Comparison of ENCODE assay signal across 17 cellular contexts in the genomic region with DNA sequence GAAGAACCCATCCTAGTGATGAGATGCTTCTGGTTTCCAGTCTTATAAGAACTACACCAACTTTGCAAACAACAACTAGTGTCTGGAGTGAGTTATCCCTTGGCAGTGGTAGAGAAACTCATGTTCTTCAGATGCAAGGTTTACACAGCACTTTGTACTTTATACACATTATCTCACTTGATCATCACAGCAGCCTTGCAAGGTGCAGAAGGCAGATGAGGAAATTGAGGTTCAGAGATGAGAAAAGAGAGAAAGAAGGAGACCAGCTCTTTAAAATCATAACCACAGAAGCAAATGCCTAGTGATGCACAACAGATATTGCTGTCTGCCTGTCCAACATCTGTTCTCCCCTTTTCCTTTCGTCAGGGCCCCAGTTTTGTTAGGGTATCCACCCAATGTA. TPM values are rescaled to one million over a fixed set of nuclear protein-coding genes. Genes with fewer than 3 reads are reported as not detected.
A peak's percentile ranks its signal among the peaks of the same experiment; 100 is the strongest.
DNase-seq lines count a peak whose midpoint lies in the region; ATAC-seq, FAIRE-seq and TF ChIP-seq lines count a peak whose summit lies in the region.
"Had no signal": no experiment of that assay in that cellular context is flagged by ENCODE, and none has a peak within 500 bp of the region (broad histone marks: within the 10 kb centered on the region; RNA-seq: fewer than 3 reads in every experiment).

No MANE protein-coding gene starts in this region.

- peaks cover 51% of the 10 kb centered on the region for H3K4me1 ChIP-seq in Loucy (ENCODE audit: insufficient read depth, low read length, poor library complexity, severe bottlenecking)
- H3K4me1 ChIP-seq in GM12878 (ENCODE audit: control insufficient read depth, insufficient read depth, low read length) = peaks cover 59% of the 10 kb centered on the region
- H3K4me1 ChIP-seq in kidney (ENCODE audit: control insufficient read depth in 1 of 2, insufficient read depth in 1 of 2, low read depth in 1 of 2, low read length in 2 of 2) = no peaks in the 10 kb centered on the region
- H3K4me1 ChIP-seq: right atrium auricular region had no signal

- peaks cover 11% of the 10 kb centered on the region; the same call in 1 of the 2 replicates for H3F3A ChIP-seq in Loucy (ENCODE audit: low read depth)

- no peak overlapping the region; the same call in 1 of the 2 replicates for H3K27ac ChIP-seq in GM12878 (ENCODE audit: control insufficient read depth, insufficient read depth)
- no peak overlapping the region for H3K27ac ChIP-seq in kidney (ENCODE audit: low read depth in 2 of 2, low read length in 2 of 2)
- H3K27ac ChIP-seq: C4-2B, left ventricle myocardium inferior, right atrium auricular region, tibial artery had no signal

- no peak for TF ChIP-seq RAD21 in GM12878 (IDR thresholded peaks at IDR 0.05; ENCODE audit: insufficient read depth, low read depth, low read length)

- H2AFZ ChIP-seq in Loucy (ENCODE audit: low read length) = no peak overlapping the region
- no peak overlapping the region for H2AFZ ChIP-seq in GM12878 (ENCODE audit: control insufficient read depth, low read depth, low read length)
- H2AFZ ChIP-seq: GM23338 had no signal

- TF ChIP-seq EP300 in GM12878 (IDR thresholded peaks at IDR 0.05; ENCODE audit: borderline replicate concordance in 1 of 2, control insufficient read depth in 1 of 2, low read depth in 2 of 2, low read length in 2 of 2) = no peak

- FAIRE-seq in GM12878 (lab: Jason Lieb, UNC) = no peak
- no peak for FAIRE-seq in kidney (lab: Jason Lieb, UNC)

- in situ Hi-C loops in GM12878 (cut with MboI) = no loop called here

- intact Hi-C loops in activated naive CD4-positive, alpha-beta T cell treated with anti-CD3 and anti-CD28 coated beads for 36 hours (cut with micrococcal nuclease) = loop anchor here (1.0 kb wide), 1 partner anchor 39 kb away; no protein-coding TSS in a partner anchor
- intact Hi-C loops in GM12878 (cut with micrococcal nuclease; ENCODE audit: unreplicated experiment) (no loop called here), kidney (cut with DNase I) (no loop called here)

- WGBS in GM12878 (ENCODE audit: insufficient coverage, insufficient replicate concordance, low lambda C conversion rate, missing lambda C conversion rate) = 0% methylated on average over 1 of the region's 1 CpG

- H4K20me1 ChIP-seq in Loucy (ENCODE audit: insufficient read depth, low read length, poor library complexity, severe bottlenecking) (no peaks in the 10 kb centered on the region), GM12878 (ENCODE audit: control insufficient read depth, insufficient read depth) (no peaks in the 10 kb centered on the region)

- RAD21 ChIA-PET in GM12878 (lab: Charles Lee; ENCODE audit: unreplicated experiment) = no interaction called here

- POLR2A ChIA-PET in GM12878 (lab: Charles Lee) = no interaction called here

- SMC1A ChIA-PET in GM12878 (lab: Charles Lee; ENCODE audit: uncharacterized antibody, unreplicated experiment) = no interaction called here

- H3K27me3 ChIP-seq in Loucy (ENCODE audit: insufficient read depth, low read length, poor library complexity, severe bottlenecking) = no peaks in the 10 kb centered on the region
- H3K27me3 ChIP-seq in GM12878 (replicated peaks in 1 of 2; ENCODE audit: control insufficient read depth in 2 of 2, insufficient read depth in 2 of 2, low read length in 1 of 2) = no peaks in the 10 kb centered on the region
- H3K27me3 ChIP-seq: right atrium auricular region, tibial artery had no signal

- no peak overlapping the region for H3K4me3 Mint-ChIP-seq in activated naive CD4-positive, alpha-beta T cell treated with anti-CD3 and anti-CD28 coated beads for 36 hours
- peak overlapping the region in 1 of 2 donors; percentile 13 for H3K4me3 Mint-ChIP-seq in stimulated activated naive B cell treated with anti-CD40 and anti-IgM and Interleukin-4, amounts not matched to agents 10 μg/mL and 1 μg/mL and 100 μg/mL, for 72 hours
- H3K4me3 Mint-ChIP-seq: GM23338 had no signal

- H3K27me3 Mint-ChIP-seq in activated naive CD4-positive, alpha-beta T cell treated with anti-CD3 and anti-CD28 coated beads for 36 hours (ENCODE audit: low read depth) = no peaks in the 10 kb centered on the region
- no peaks in the 10 kb centered on the region for H3K27me3 Mint-ChIP-seq in stimulated activated naive B cell treated with anti-CD40 and anti-IgM and Interleukin-4, amounts not matched to agents 10 μg/mL and 1 μg/mL and 100 μg/mL, for 72 hours

- TF ChIP-seq CTCF in Loucy (conservative IDR thresholded peaks at IDR 0.05; ENCODE audit: low read length) = no peak
- no peak for TF ChIP-seq CTCF in GM12878 (IDR thresholded peaks at IDR 0.05 in 2 of 3, conservative IDR thresholded peaks at IDR 0.05 in 1 of 3; ENCODE audit: control insufficient read depth in 2 of 3, extremely low read depth in 1 of 3, insufficient read depth in 1 of 3, low read depth in 3 of 3, low read length in 3 of 3)
- TF ChIP-seq CTCF in kidney (IDR thresholded peaks at IDR 0.05; ENCODE audit: borderline replicate concordance, extremely low read depth, insufficient read depth) = no peak

- H3K36me3 Mint-ChIP-seq in activated naive CD4-positive, alpha-beta T cell treated with anti-CD3 and anti-CD28 coated beads for 36 hours (ENCODE audit: low read depth) = no peaks in the 10 kb centered on the region
- peaks cover 0 to 4% of the 10 kb centered on the region in 2 donors for H3K36me3 Mint-ChIP-seq in stimulated activated naive B cell treated with anti-CD40 and anti-IgM and Interleukin-4, amounts not matched to agents 10 μg/mL and 1 μg/mL and 100 μg/mL, for 72 hours

- peak overlapping the region; percentile 27 for H3K4me3 ChIP-seq in Loucy (ENCODE audit: low read length, poor library complexity, severe bottlenecking)
- no peak overlapping the region for H3K4me3 ChIP-seq in GM12878
- H3K4me3 ChIP-seq in kidney (ENCODE audit: low read length in 2 of 2) = no peak overlapping the region
- H3K4me3 ChIP-seq: GM23338, left ventricle myocardium inferior, right atrium auricular region, tibial artery had no signal

- CTCF ChIA-PET in activated naive CD4-positive, alpha-beta T cell treated with anti-CD3 and anti-CD28 coated beads for 36 hours (lab: Charles Lee) = no interaction called here
- CTCF ChIA-PET in GM12878 (lab: Yijun Ruan, JAX) = no interaction called here

- peak; percentile 18 for DNase-seq in activated naive CD4-positive, alpha-beta T cell treated with anti-CD3 and anti-CD28 coated beads for 36 hours
- no peak for DNase-seq in activated naive CD4-positive, alpha-beta T cell (lab: John Stamatoyannopoulos, UW)
- DNase-seq in GM12878 (ENCODE audit: low read depth, low spot score) (no peak), kidney (no peak)
- DNase-seq in stimulated activated naive B cell treated with anti-CD40 and anti-IgM and Interleukin-4, amounts not matched to agents 10 μg/mL and 1 μg/mL and 100 μg/mL, for 72 hours = no peak
- DNase-seq: left ventricle myocardium inferior, NCI-H1048, NCI-H2081 treated with DMSO at 0.1 percent for 48 hours, NCI-H524, tibial artery had no signal

- peak overlapping the region; percentile 33 for H3K9ac ChIP-seq in Loucy (ENCODE audit: low read depth, low read length, poor library complexity, severe bottlenecking)
- H3K9ac ChIP-seq in GM12878 (ENCODE audit: control insufficient read depth, insufficient read depth, low read length) = no peak overlapping the region
- no peak overlapping the region for H3K9ac ChIP-seq in kidney (ENCODE audit: low read length in 2 of 2)

- no peaks in the 10 kb centered on the region for H3K79me2 ChIP-seq in Loucy (ENCODE audit: insufficient read depth, low read length)
- H3K79me2 ChIP-seq in GM12878 (ENCODE audit: control insufficient read depth, insufficient read depth, low read length) = no peaks in the 10 kb centered on the region

- peak overlapping the region; percentile 54 for H3K4me2 ChIP-seq in Loucy (ENCODE audit: low read depth, low read length, poor library complexity, severe bottlenecking)
- peak overlapping the region; percentile 12; the same call in 1 of the 2 replicates for H3K4me2 ChIP-seq in GM12878 (ENCODE audit: control insufficient read depth, insufficient read depth)
- H3K4me2 ChIP-seq: GM23338 had no signal

- H3K9me3 Mint-ChIP-seq in activated naive CD4-positive, alpha-beta T cell treated with anti-CD3 and anti-CD28 coated beads for 36 hours = no peaks in the 10 kb centered on the region
- H3K9me3 Mint-ChIP-seq in stimulated activated naive B cell treated with anti-CD40 and anti-IgM and Interleukin-4, amounts not matched to agents 10 μg/mL and 1 μg/mL and 100 μg/mL, for 72 hours = peaks cover 1 to 5% of the 10 kb centered on the region in 2 donors
- H3K9me3 Mint-ChIP-seq: GM23338 had no signal

- no peaks in the 10 kb centered on the region for H3K36me3 ChIP-seq in Loucy (ENCODE audit: insufficient read depth, low read length)
- H3K36me3 ChIP-seq in GM12878 (ENCODE audit: control insufficient read depth in 2 of 2, insufficient read depth in 2 of 2, low read length in 1 of 2) = no peaks in the 10 kb centered on the region
- no peaks in the 10 kb centered on the region for H3K36me3 ChIP-seq in kidney (ENCODE audit: control insufficient read depth in 1 of 2, insufficient read depth in 2 of 2, low read length in 2 of 2)
- H3K36me3 ChIP-seq: left ventricle myocardium inferior, right atrium auricular region, tibial artery had no signal

- no peaks in the 10 kb centered on the region for H3K9me3 ChIP-seq in Loucy (ENCODE audit: insufficient read depth, low read depth, low read length)
- H3K9me3 ChIP-seq in GM12878 (replicated peaks; ENCODE audit: control insufficient read depth, insufficient read depth, low read length) = no peaks in the 10 kb centered on the region
- no peaks in the 10 kb centered on the region for H3K9me3 ChIP-seq in kidney (ENCODE audit: control insufficient read depth in 1 of 2, low read length in 2 of 2)
- H3K9me3 ChIP-seq: left ventricle myocardium inferior, right atrium auricular region, tibial artery had no signal

- H3K9me2 ChIP-seq in Loucy (replicated peaks; ENCODE audit: low read depth, low read length) = no peaks in the 10 kb centered on the region

- no peak for TF ChIP-seq POLR2A in GM12878 (IDR thresholded peaks at IDR 0.05; ENCODE audit: low read depth, low read length)

- ATAC-seq in GM12878 (no peak), HG03135 (IDR thresholded peaks at IDR 0.05; ENCODE audit: unreplicated experiment) (no peak), HG02588 (IDR thresholded peaks at IDR 0.05; ENCODE audit: unreplicated experiment) (no peak)
- no peak for ATAC-seq in stimulated activated naive B cell treated with anti-CD40 and anti-IgM and Interleukin-4, amounts not matched to agents 10 μg/mL and 1 μg/mL and 100 μg/mL, for 72 hours (replicated peaks)
- ATAC-seq: esophagus mucosa, GM23338 had no signal

- peaks cover 53% of the 10 kb centered on the region for H3K4me1 Mint-ChIP-seq in activated naive CD4-positive, alpha-beta T cell treated with anti-CD3 and anti-CD28 coated beads for 36 hours (ENCODE audit: low read depth)
- peaks cover 55 to 80% of the 10 kb centered on the region in 2 donors for H3K4me1 Mint-ChIP-seq in stimulated activated naive B cell treated with anti-CD40 and anti-IgM and Interleukin-4, amounts not matched to agents 10 μg/mL and 1 μg/mL and 100 μg/mL, for 72 hours

- H3K27ac Mint-ChIP-seq in activated naive CD4-positive, alpha-beta T cell treated with anti-CD3 and anti-CD28 coated beads for 36 hours = no peak overlapping the region
- peak overlapping the region; percentile 75 for H3K27ac Mint-ChIP-seq in stimulated activated naive B cell treated with anti-CD40 and anti-IgM and Interleukin-4, amounts not matched to agents 10 μg/mL and 1 μg/mL and 100 μg/mL, for 72 hours
- H3K27ac Mint-ChIP-seq: GM23338 had no signal

- BruUV-seq in GM12878 (replicated peaks; lab: Mats Ljungman, UMichigan) = no TSS peak

RNA-seq across cellular contexts. Expression of gene CD44, which starts 16.7 kb away (rescaled TPM):
- 100 to 1,000 TPM; 389 to 405 TPM for total RNA-seq in activated naive CD4-positive, alpha-beta T cell treated with anti-CD3 and anti-CD28 coated beads for 36 hours
- total RNA-seq in GM12878 (2013; cell fraction: nucleolus; rRNA removed) = 514 and 528 TPM in 2 replicates
- total RNA-seq in GM12878 (2014; rRNA removed) (92.1 and 101 TPM in 2 replicates), GM12878 (2014; rRNA removed; fragmentation: Illumina TruSeq; extraction: Trizol) (133 and 148 TPM in 2 replicates), GM12878 (2021) (293 and 295 TPM in 2 replicates), kidney (235 TPM)
- polyA plus RNA-seq in GM12878 (2011; ENCODE audit: low read depth) = 121 TPM
- polyA plus RNA-seq in GM12878 (2011; rRNA removed) (190 and 193 TPM in 2 replicates), GM12878 (2014; fragmentation: Illumina TruSeq; extraction: Trizol) (264 and 295 TPM in 2 replicates), GM12878 (2014; fragmentation: Nextera tagmentation; extraction: Ambion mirVana) (10 to 100 TPM; 57.1 to 65.3 TPM), GM12878 (2014; rRNA removed) (188 and 201 TPM in 2 replicates), GM12878 (2016; fragmentation: Nextera tagmentation; extraction: Ambion mirVana) (100 to 1,000 TPM in 1 of 2 experiments, 10 to 100 TPM in 1; 95.6 to 108 TPM), kidney (ENCODE audit: insufficient read depth, low read depth, low replicate concordance) (13.8 TPM)
- 279 and 303 TPM in 2 replicates for polyA plus RNA-seq in GM12878 (2011; cell fraction: cytosol; rRNA removed)
- polyA plus RNA-seq in GM12878 (2011; cell fraction: nucleus; rRNA removed) = 148 and 190 TPM in 2 replicates
- polyA plus RNA-seq in GM12878 (2012) = 190 and 271 TPM in 2 replicates
- 318 and 386 TPM in 2 replicates for polyA minus RNA-seq in GM12878 (2011; rRNA and poly(A)+ RNA removed)
- 126 and 137 TPM in 2 replicates for polyA minus RNA-seq in GM12878 (2011; cell fraction: cytosol; rRNA and poly(A)+ RNA removed)
- polyA minus RNA-seq in GM12878 (2011; cell fraction: nucleus; rRNA and poly(A)+ RNA removed) = 179 and 299 TPM in 2 replicates
